In genomic region chr1:65535981-65536380, GRCh38 we compare ENCODE assay signal across 2 cellular contexts.
A peak's percentile ranks its signal among the peaks of the same experiment; 100 is the strongest.
TF ChIP-seq lines count a peak whose summit lies in the region.

No MANE protein-coding gene starts in this region.

TF ChIP-seq in HEK293, 187 proteins besides CTCF, POLR2A, EP300 and RAD21 (continued from another document and continues in another):
- no peak for TF ChIP-seq HIC1 (tag by site-specific recombination; IDR thresholded peaks at IDR 0.05)
- TF ChIP-seq ZNF776 (tag by site-specific recombination; IDR thresholded peaks at IDR 0.05; ENCODE audit: borderline replicate concordance), result no peak
- TF ChIP-seq ZNF843 (tag by site-specific recombination; IDR thresholded peaks at IDR 0.05), result 0 out of 2 replicates have a peak, but pooled peaks have one; percentile 30
- TF ChIP-seq ZNF10 (tag by site-specific recombination; IDR thresholded peaks at IDR 0.05), result peak; percentile 17; the same call in 1 of the 2 replicates
- TF ChIP-seq ZNF660 (tag by site-specific recombination; IDR thresholded peaks at IDR 0.05), result peak; percentile 37; the same call in 1 of the 2 replicates
- no peak for TF ChIP-seq ZNF529 (tag by site-specific recombination; IDR thresholded peaks at IDR 0.05; ENCODE audit: insufficient replicate concordance)
- no peak for TF ChIP-seq ZBTB6 (tag by site-specific recombination; IDR thresholded peaks at IDR 0.05)
- TF ChIP-seq ZFP3 (tag by site-specific recombination; IDR thresholded peaks at IDR 0.05; ENCODE audit: low read depth), result no peak
- no peak for TF ChIP-seq ZSCAN18 (tag by site-specific recombination; IDR thresholded peaks at IDR 0.05)
- TF ChIP-seq ZNF792 (tag by site-specific recombination; IDR thresholded peaks at IDR 0.05), result no peak
- 0 out of 2 replicates have a peak, but pooled peaks have one; percentile 19 for TF ChIP-seq PRDM10 (tag by site-specific recombination; IDR thresholded peaks at IDR 0.05)
- TF ChIP-seq ZNF398 (tag by site-specific recombination; IDR thresholded peaks at IDR 0.05), result peak; percentile 70
- TF ChIP-seq ZNF670 (tag by site-specific recombination; IDR thresholded peaks at IDR 0.05; ENCODE audit: low read depth), result no peak
- no peak for TF ChIP-seq ZNF624 (tag by site-specific recombination; IDR thresholded peaks at IDR 0.05)
- peak; percentile 90 for TF ChIP-seq MZF1 (tag by site-specific recombination; IDR thresholded peaks at IDR 0.05; ENCODE audit: borderline replicate concordance)

TF ChIP-seq in K562, 482 proteins besides CTCF, POLR2A, EP300 and RAD21 (continued from another document and continues in another):
- no peak for TF ChIP-seq CHD7 (IDR thresholded peaks at IDR 0.05; ENCODE audit: low read depth, low read length)
- TF ChIP-seq KDM1A (IDR thresholded peaks at IDR 0.05), result peak in 1 of 2 experiments; percentile 49; a peak in 1 of 4 replicates
- TF ChIP-seq ZBTB17 (CRISPR knock-in tag; IDR thresholded peaks at IDR 0.05), result no peak
- no peak for TF ChIP-seq RBM14 (IDR thresholded peaks at IDR 0.05; ENCODE audit: borderline replicate concordance, insufficient read depth, low read depth, low read length)
- peak; percentile 87 for TF ChIP-seq ATF3 (IDR thresholded peaks at IDR 0.05)
- no peak for TF ChIP-seq ATF3 (CRISPR knock-in tag; conservative IDR thresholded peaks at IDR 0.05)
- TF ChIP-seq ARID4B (CRISPR knock-in tag; IDR thresholded peaks at IDR 0.05), result no peak
- TF ChIP-seq JUNB (CRISPR knock-in tag; conservative IDR thresholded peaks at IDR 0.05), result no peak
- TF ChIP-seq ZBED1 (IDR thresholded peaks at IDR 0.05), result no peak
- TF ChIP-seq SNAPC5 (CRISPR knock-in tag; IDR thresholded peaks at IDR 0.05), result no peak
- no peak for TF ChIP-seq ZNF785 (CRISPR knock-in tag; IDR thresholded peaks at IDR 0.05)
- no peak for TF ChIP-seq AFF4 (CRISPR knock-in tag; IDR thresholded peaks at IDR 0.05)
- no peak for TF ChIP-seq THAP12 (CRISPR knock-in tag; IDR thresholded peaks at IDR 0.05)
- no peak for TF ChIP-seq ZNF431 (CRISPR knock-in tag; IDR thresholded peaks at IDR 0.05)
- TF ChIP-seq DNMT1 (IDR thresholded peaks at IDR 0.05), result no peak
- TF ChIP-seq CHD4 (IDR thresholded peaks at IDR 0.05; ENCODE audit: insufficient read depth, insufficient replicate concordance, low read depth, low read length, poor library complexity, severe bottlenecking), result no peak
- no peak for TF ChIP-seq TRIM28 (IDR thresholded peaks at IDR 0.05)
- TF ChIP-seq XRCC3 (IDR thresholded peaks at IDR 0.05), result no peak
- no peak for TF ChIP-seq ATF1 (CRISPR knock-in tag; IDR thresholded peaks at IDR 0.05)
- peak; percentile 19; the same call in 1 of the 2 replicates for TF ChIP-seq ATF1 (tag; IDR thresholded peaks at IDR 0.05)
- peak; percentile 47; the same call in 1 of the 2 replicates for TF ChIP-seq JUND (IDR thresholded peaks at IDR 0.05; ENCODE audit: borderline replicate concordance, low read depth, low read length)
- TF ChIP-seq JUND (tag; IDR thresholded peaks at IDR 0.05; ENCODE audit: borderline replicate concordance, low read depth, low read length), result 0 out of 3 replicates have a peak, but pooled peaks have one; percentile 38
- TF ChIP-seq IRF9 (tag; IDR thresholded peaks at IDR 0.05), result no peak
- TF ChIP-seq HMGN3 (IDR thresholded peaks at IDR 0.05; ENCODE audit: borderline replicate concordance, extremely low read depth, insufficient read length, low read depth, low read length), result no peak
